9 cellular contexts compared by ENCODE assay signal in the genomic region with DNA sequence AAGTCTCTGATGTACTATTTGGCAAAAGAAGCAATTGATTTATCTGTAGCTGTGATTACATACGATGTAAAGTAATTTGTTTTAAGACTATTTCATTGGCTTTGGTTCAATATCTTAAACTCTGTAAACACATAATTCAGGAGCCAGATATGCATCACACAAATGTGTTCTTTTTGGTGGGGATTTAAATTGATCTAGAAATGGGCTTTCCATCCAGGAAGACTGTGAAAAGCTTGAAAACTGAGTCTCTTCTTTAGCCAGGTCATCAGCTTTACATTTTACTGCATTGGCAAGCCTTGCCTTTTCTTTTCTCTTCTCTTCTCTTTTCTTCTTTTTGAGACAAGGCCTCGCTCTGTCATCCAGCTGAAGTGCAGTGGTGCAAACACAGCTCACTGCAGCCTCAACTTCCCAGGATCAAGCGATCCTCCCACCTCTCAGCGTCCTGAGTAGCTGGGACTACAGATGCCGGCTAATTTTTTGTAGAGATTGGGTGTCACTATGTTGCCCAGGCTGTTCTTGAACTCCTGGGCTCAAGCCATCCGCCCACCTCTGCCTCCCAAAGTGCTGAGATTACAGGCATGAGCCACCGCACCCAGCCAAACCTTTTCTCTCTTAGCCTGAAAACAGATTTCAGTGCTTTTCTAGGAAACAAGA. TPM values are rescaled to one million over a fixed set of nuclear protein-coding genes. Genes with fewer than 3 reads are reported as not detected.
A peak's percentile ranks its signal among the peaks of the same experiment; 100 is the strongest.
DNase-seq lines count a peak whose midpoint lies in the region; ATAC-seq, FAIRE-seq and TF ChIP-seq lines count a peak whose summit lies in the region.
"Had no signal": no experiment of that assay in that cellular context is flagged by ENCODE, and none has a peak within 500 bp of the region (broad histone marks: within the 10 kb centered on the region; RNA-seq: fewer than 3 reads in every experiment).

No MANE protein-coding gene starts in this region.

- no peak overlapping the region for H4K91ac ChIP-seq in H1 (replicated peaks; ENCODE audit: insufficient read length, low read length)

- H3K23ac ChIP-seq in H1 (ENCODE audit: insufficient read length): no peak overlapping the region

- no peaks in the 10 kb centered on the region for H3K79me2 ChIP-seq in H1 (ENCODE audit: control insufficient read depth in 1 of 2, insufficient read depth in 2 of 2, low read length in 2 of 2)

- TF ChIP-seq CTCF in RWPE2 (IDR thresholded peaks at IDR 0.05; ENCODE audit: poor library complexity, severe bottlenecking) (no peak), H1 (IDR thresholded peaks at IDR 0.05; ENCODE audit: control extremely low read depth in 1 of 3, insufficient read depth in 1 of 3, low read depth in 1 of 3, low read length in 3 of 3) (no peak)

- no peak for TF ChIP-seq RAD21 in H1 (IDR thresholded peaks at IDR 0.05 in 1 of 2, conservative IDR thresholded peaks at IDR 0.05 in 1 of 2; ENCODE audit: low read depth in 2 of 2, low read length in 2 of 2)

- H3K27ac ChIP-seq in RWPE2 (ENCODE audit: poor library complexity, severe bottlenecking): peak overlapping the region; percentile 60
- H3K27ac ChIP-seq in H1 (ENCODE audit: low read depth, low read length): no peak overlapping the region

- TF ChIP-seq EP300 in H1 (IDR thresholded peaks at IDR 0.05; ENCODE audit: borderline replicate concordance in 1 of 2, low read depth in 2 of 2, low read length in 2 of 2): no peak

- no peaks in the 10 kb centered on the region for H3K27me3 ChIP-seq in RWPE2 (ENCODE audit: insufficient read depth, poor library complexity, severe bottlenecking)
- peaks cover 0 to 7% (median 0%) of the 10 kb centered on the region in 4 experiments; a peak in 3 of 7 replicates for H3K27me3 ChIP-seq in H1 (replicated peaks in 1 of 4; ENCODE audit: control insufficient read depth in 3 of 4, extremely low read depth in 1 of 4, insufficient read depth in 3 of 4, low read length in 3 of 4)

- ATAC-seq in RWPE2 (ENCODE audit: low read depth) (no peak), HG02610 (IDR thresholded peaks at IDR 0.05; ENCODE audit: unreplicated experiment) (no peak), GM19452 (IDR thresholded peaks at IDR 0.05; ENCODE audit: unreplicated experiment) (no peak)

- H4K20me1 ChIP-seq in H1 (replicated peaks in 1 of 2; ENCODE audit: control insufficient read depth in 1 of 2, insufficient read depth in 2 of 2, low read length in 2 of 2): no peaks in the 10 kb centered on the region

- POLR2A ChIA-PET in H1 (lab: Charles Lee; ENCODE audit: partially characterized antibody): interaction anchor here (1.4 kb wide), 1 partner anchor 13 kb away, joined by 3 read pairs; no protein-coding TSS in a partner anchor

- H2BK120ac ChIP-seq in H1 (replicated peaks; ENCODE audit: low read depth, low read length): no peak overlapping the region

- WGBS in H1 (ENCODE audit: extremely low coverage in 1 of 2, insufficient coverage in 1 of 2, insufficient read length in 1 of 2, insufficient replicate concordance in 2 of 2, low coverage in 1 of 2, low lambda C conversion rate in 2 of 2, missing lambda C conversion rate in 1 of 2), 2 experiments: 84% methylated on average over 7 of the region's 7 CpGs; no CpG with 5 or more reads in 1 of the 2 experiments

- H2BK20ac ChIP-seq in H1 (ENCODE audit: low read length): no peak overlapping the region

- no peak overlapping the region for H4K8ac ChIP-seq in H1 (ENCODE audit: extremely low read depth, insufficient read depth, low read length)

- no peak for TF ChIP-seq POLR2A in H1 (IDR thresholded peaks at IDR 0.05; ENCODE audit: control extremely low read depth in 1 of 2, low read depth in 2 of 2, low read length in 2 of 2)

- no peak overlapping the region for H3K18ac ChIP-seq in H1 (ENCODE audit: extremely low read depth, low read length)

- H3K79me1 ChIP-seq in H1 (ENCODE audit: low read depth, low read length): no peaks in the 10 kb centered on the region

- peak; percentile 15 for DNase-seq in ELF-1 (ENCODE audit: low read depth, low spot score)
- no peak for DNase-seq in RWPE2 (ENCODE audit: low spot score)
- no peak for DNase-seq in H1 (ENCODE audit: low read depth in 1 of 2, low spot score in 2 of 2)
- DNase-seq in pons (ENCODE audit: low spot score): peak; percentile 26
- no peak for DNase-seq in GOT3 (lab: John Stamatoyannopoulos, UW)
- no peak for DNase-seq in GF-D8 (lab: John Stamatoyannopoulos, UW)
- DNase-seq: T-helper 9 cell had no signal

- H3K4ac ChIP-seq in H1 (replicated peaks; ENCODE audit: insufficient read length, low read depth, low read length): no peak overlapping the region

- no peak overlapping the region for H4K5ac ChIP-seq in H1 (ENCODE audit: insufficient read length, low read depth, low read length)

- no peak overlapping the region for H2BK15ac ChIP-seq in H1 (ENCODE audit: low read length)

- no peak overlapping the region for H2BK5ac ChIP-seq in H1 (ENCODE audit: low read depth, low read length)

- H3K4me1 ChIP-seq in RWPE2 (ENCODE audit: insufficient read depth, poor library complexity, severe bottlenecking) (peaks cover 12% of the 10 kb centered on the region), H1 (replicated peaks in 1 of 4; ENCODE audit: control insufficient read depth in 3 of 4, insufficient read depth in 4 of 4, low read length in 3 of 4) (peaks cover 2 to 21% (median 14%) of the 10 kb centered on the region in 4 experiments; a peak in 6 of 7 replicates)

- H2BK12ac ChIP-seq in H1 (ENCODE audit: low read depth, low read length): no peak overlapping the region

- no peak for FAIRE-seq in H1 (lab: Jason Lieb, UNC)

- no peak overlapping the region for H2AFZ ChIP-seq in H1 (ENCODE audit: low read length)

- H3K4me2 ChIP-seq in H1 (ENCODE audit: insufficient read depth in 1 of 2, low read depth in 2 of 2, low read length in 2 of 2): peak overlapping the region; percentile 78 to 96

- no peaks in the 10 kb centered on the region for H3K9me3 ChIP-seq in RWPE2 (ENCODE audit: severe bottlenecking)
- no peaks in the 10 kb centered on the region for H3K9me3 ChIP-seq in H1 (ENCODE audit: insufficient read depth in 2 of 2, low read depth in 1 of 2, low read length in 1 of 2)

- no peak overlapping the region for H3K14ac ChIP-seq in H1 (ENCODE audit: insufficient read length)

- H2AK5ac ChIP-seq in H1 (ENCODE audit: low read depth, low read length): no peak overlapping the region

- peaks cover 11% of the 10 kb centered on the region for H3K23me2 ChIP-seq in H1 (ENCODE audit: low read depth, low read length)

- peak overlapping the region; percentile 52 for H3K4me3 ChIP-seq in RWPE2 (ENCODE audit: severe bottlenecking)
- H3K4me3 ChIP-seq in H1 (ENCODE audit: extremely low read depth in 1 of 4, insufficient read depth in 2 of 4, low read depth in 3 of 4, low read length in 4 of 4): peak overlapping the region; percentile 73 to 95 (median 77); a peak in 5 of 8 replicates

- H3K56ac ChIP-seq in H1 (replicated peaks; ENCODE audit: insufficient read length, low read depth, low read length): no peak overlapping the region

- H3K36me3 ChIP-seq in RWPE2 (ENCODE audit: low read depth) (no peaks in the 10 kb centered on the region), H1 (ENCODE audit: control insufficient read depth in 2 of 4, insufficient read depth in 4 of 4, low read length in 3 of 4) (no peaks in the 10 kb centered on the region)

- no peak overlapping the region for H3K9ac ChIP-seq in H1 (replicated peaks in 1 of 4; ENCODE audit: extremely low read depth in 1 of 4, low read depth in 3 of 4, low read length in 3 of 4)

- CTCF ChIA-PET in H1 (lab: Charles Lee; ENCODE audit: partially characterized antibody): interaction anchor here (0.8 to 1.6 kb wide), 4 partner anchors 8 to 89 kb away, joined by 3 to 6 read pairs (median 4); partner anchors contain the start of gene NIPAL3

TF ChIP-seq in H1, 55 proteins besides CTCF, POLR2A, EP300 and RAD21:
- TF ChIP-seq MAFK (IDR thresholded peaks at IDR 0.05; ENCODE audit: low read depth, low read length): no peak

RNA-seq across cellular contexts. Expression of gene RCAN3, which starts 1.4 kb away (rescaled TPM):
- 15.2 and 16.6 TPM in 2 replicates for total RNA-seq in H1 (2021; fragmentation: NEBNext Ultra II Directional; extraction: Animal tissue kit (Norgen Biotek cat#: 25700))
- 5.6 and 5.9 TPM in 2 replicates for polyA plus RNA-seq in H1 (2011; rRNA removed)
- polyA plus RNA-seq in H1 (2011; cell fraction: cytosol; rRNA removed): 7.1 TPM
- polyA plus RNA-seq in H1 (2011; cell fraction: nucleus; rRNA removed): 6.4 TPM
- polyA plus RNA-seq in H1 (2012, experiment 1 of 2): 5.4 to 12.8 TPM (median 7.1 TPM) in 4 replicates
- 2.1 TPM for polyA plus RNA-seq in H1 (2012, experiment 2 of 2)
- 8.2 TPM for polyA plus RNA-seq in H1 (2013, experiment 1 of 2)
- 9.0 TPM for polyA plus RNA-seq in H1 (2013, experiment 2 of 2)
- 11.2 and 12.2 TPM in 2 replicates for polyA minus RNA-seq in H1 (2011; rRNA and poly(A)+ RNA removed)
- polyA minus RNA-seq in H1 (2011; cell fraction: cytosol; rRNA and poly(A)+ RNA removed): 7.3 TPM
- polyA minus RNA-seq in H1 (2011; cell fraction: nucleus; rRNA and poly(A)+ RNA removed): 4.9 TPM

RNA-seq across cellular contexts. Expression of gene NCMAP, which starts 51.9 kb away (rescaled TPM):
- 0.21 and 0.39 TPM in 2 replicates for total RNA-seq in H1 (2021; fragmentation: NEBNext Ultra II Directional; extraction: Animal tissue kit (Norgen Biotek cat#: 25700))
- polyA plus RNA-seq in H1 (2011; rRNA removed): 0.14 and 0.21 TPM in 2 replicates
- polyA plus RNA-seq in H1 (2011; cell fraction: cytosol; rRNA removed): 0.26 TPM
- 0.19 TPM for polyA plus RNA-seq in H1 (2011; cell fraction: nucleus; rRNA removed)
- polyA plus RNA-seq in H1 (2012, experiment 1 of 2): 0.09 to 0.19 TPM (median 0.12 TPM) in 4 replicates
- polyA plus RNA-seq in H1 (2012, experiment 2 of 2): 0.10 TPM
- polyA plus RNA-seq in H1 (2013, experiment 1 of 2): 0.18 TPM
- 0.18 TPM for polyA plus RNA-seq in H1 (2013, experiment 2 of 2)
- polyA minus RNA-seq in H1 (2011; rRNA and poly(A)+ RNA removed): 0.46 and 0.66 TPM in 2 replicates
- polyA minus RNA-seq in H1 (2011; cell fraction: cytosol; rRNA and poly(A)+ RNA removed): not detected
- not detected for polyA minus RNA-seq in H1 (2011; cell fraction: nucleus; rRNA and poly(A)+ RNA removed)

Comparison
In these comparisons a context has a peak if more than half of its experiments do, and no peak if none do; other contexts are left out.
1. DNase-seq: peak in ELF-1 (single experiment) and pons (single experiment); none in RWPE2 (single experiment), H1 (0 of 2), GOT3 (single experiment) and GF-D8 (single experiment).